In genomic region chr13:91357613-91358383, GRCh38 we compare ENCODE assay signal across 1 cellular context.
TF ChIP-seq lines count a peak whose summit lies in the region.

No MANE protein-coding gene starts in this region.

TF ChIP-seq in GM23338, 12 proteins besides CTCF, POLR2A, EP300 and RAD21 (continued from another document):
- TF ChIP-seq, protein P1, sequence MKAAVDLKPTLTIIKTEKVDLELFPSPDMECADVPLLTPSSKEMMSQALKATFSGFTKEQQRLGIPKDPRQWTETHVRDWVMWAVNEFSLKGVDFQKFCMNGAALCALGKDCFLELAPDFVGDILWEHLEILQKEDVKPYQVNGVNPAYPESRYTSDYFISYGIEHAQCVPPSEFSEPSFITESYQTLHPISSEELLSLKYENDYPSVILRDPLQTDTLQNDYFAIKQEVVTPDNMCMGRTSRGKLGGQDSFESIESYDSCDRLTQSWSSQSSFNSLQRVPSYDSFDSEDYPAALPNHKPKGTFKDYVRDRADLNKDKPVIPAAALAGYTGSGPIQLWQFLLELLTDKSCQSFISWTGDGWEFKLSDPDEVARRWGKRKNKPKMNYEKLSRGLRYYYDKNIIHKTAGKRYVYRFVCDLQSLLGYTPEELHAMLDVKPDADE (IDR thresholded peaks at IDR 0.05), result no peak
- TF ChIP-seq EZH2phosphoT487 (IDR thresholded peaks at IDR 0.05; ENCODE audit: unreplicated experiment) (no peak), POLR2AphosphoS5 (IDR thresholded peaks at IDR 0.05; ENCODE audit: low read depth) (no peak; the same call in none of the 2 replicates)
- TF ChIP-seq, protein P2, sequence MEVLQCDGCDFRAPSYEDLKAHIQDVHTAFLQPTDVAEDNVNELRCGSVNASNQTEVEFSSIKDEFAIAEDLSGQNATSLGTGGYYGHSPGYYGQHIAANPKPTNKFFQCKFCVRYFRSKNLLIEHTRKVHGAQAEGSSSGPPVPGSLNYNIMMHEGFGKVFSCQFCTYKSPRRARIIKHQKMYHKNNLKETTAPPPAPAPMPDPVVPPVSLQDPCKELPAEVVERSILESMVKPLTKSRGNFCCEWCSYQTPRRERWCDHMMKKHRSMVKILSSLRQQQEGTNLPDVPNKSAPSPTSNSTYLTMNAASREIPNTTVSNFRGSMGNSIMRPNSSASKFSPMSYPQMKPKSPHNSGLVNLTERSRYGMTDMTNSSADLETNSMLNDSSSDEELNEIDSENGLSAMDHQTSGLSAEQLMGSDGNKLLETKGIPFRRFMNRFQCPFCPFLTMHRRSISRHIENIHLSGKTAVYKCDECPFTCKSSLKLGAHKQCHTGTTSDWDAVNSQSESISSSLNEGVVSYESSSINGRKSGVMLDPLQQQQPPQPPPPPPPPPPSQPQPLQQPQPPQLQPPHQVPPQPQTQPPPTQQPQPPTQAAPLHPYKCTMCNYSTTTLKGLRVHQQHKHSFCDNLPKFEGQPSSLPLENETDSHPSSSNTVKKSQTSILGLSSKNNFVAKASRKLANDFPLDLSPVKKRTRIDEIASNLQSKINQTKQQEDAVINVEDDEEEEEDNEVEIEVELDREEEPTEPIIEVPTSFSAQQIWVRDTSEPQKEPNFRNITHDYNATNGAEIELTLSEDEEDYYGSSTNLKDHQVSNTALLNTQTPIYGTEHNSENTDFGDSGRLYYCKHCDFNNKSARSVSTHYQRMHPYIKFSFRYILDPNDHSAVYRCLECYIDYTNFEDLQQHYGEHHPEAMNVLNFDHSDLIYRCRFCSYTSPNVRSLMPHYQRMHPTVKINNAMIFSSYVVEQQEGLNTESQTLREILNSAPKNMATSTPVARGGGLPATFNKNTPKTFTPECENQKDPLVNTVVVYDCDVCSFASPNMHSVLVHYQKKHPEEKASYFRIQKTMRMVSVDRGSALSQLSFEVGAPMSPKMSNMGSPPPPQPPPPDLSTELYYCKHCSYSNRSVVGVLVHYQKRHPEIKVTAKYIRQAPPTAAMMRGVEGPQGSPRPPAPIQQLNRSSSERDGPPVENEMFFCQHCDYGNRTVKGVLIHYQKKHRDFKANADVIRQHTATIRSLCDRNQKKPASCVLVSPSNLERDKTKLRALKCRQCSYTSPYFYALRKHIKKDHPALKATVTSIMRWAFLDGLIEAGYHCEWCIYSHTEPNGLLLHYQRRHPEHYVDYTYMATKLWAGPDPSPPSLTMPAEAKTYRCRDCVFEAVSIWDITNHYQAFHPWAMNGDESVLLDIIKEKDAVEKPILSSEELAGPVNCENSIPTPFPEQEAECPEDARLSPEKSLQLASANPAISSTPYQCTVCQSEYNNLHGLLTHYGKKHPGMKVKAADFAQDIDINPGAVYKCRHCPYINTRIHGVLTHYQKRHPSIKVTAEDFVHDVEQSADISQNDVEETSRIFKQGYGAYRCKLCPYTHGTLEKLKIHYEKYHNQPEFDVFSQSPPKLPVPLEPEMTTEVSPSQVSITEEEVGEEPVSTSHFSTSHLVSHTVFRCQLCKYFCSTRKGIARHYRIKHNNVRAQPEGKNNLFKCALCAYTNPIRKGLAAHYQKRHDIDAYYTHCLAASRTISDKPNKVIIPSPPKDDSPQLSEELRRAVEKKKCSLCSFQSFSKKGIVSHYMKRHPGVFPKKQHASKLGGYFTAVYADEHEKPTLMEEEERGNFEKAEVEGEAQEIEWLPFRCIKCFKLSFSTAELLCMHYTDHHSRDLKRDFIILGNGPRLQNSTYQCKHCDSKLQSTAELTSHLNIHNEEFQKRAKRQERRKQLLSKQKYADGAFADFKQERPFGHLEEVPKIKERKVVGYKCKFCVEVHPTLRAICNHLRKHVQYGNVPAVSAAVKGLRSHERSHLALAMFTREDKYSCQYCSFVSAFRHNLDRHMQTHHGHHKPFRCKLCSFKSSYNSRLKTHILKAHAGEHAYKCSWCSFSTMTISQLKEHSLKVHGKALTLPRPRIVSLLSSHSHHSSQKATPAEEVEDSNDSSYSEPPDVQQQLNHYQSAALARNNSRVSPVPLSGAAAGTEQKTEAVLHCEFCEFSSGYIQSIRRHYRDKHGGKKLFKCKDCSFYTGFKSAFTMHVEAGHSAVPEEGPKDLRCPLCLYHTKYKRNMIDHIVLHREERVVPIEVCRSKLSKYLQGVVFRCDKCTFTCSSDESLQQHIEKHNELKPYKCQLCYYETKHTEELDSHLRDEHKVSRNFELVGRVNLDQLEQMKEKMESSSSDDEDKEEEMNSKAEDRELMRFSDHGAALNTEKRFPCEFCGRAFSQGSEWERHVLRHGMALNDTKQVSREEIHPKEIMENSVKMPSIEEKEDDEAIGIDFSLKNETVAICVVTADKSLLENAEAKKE (CRISPR knock-in tag; IDR thresholded peaks at IDR 0.05), result no peak
TF ChIP-seq in GM23338: peak in this region for 0.
